In genomic region chr3:62374375-62374876, GRCh38 we compare ENCODE assay signal across 12 cellular contexts. TPM values are rescaled to one million over a fixed set of nuclear protein-coding genes. Genes with fewer than 3 reads are reported as not detected.
DNase-seq lines count a peak whose midpoint lies in the region; ATAC-seq and TF ChIP-seq lines count a peak whose summit lies in the region.
"Had no signal": no experiment of that assay in that cellular context is flagged by ENCODE, and none has a peak within 500 bp of the region (broad histone marks: within the 10 kb centered on the region; RNA-seq: fewer than 3 reads in every experiment).

No MANE protein-coding gene starts in this region.

- no peak overlapping the region for H3K27ac Mint-ChIP-seq in neural crest cell (ENCODE audit: unreplicated experiment)
- no peak overlapping the region for H3K27ac Mint-ChIP-seq in Calu3 (ENCODE audit: unreplicated experiment)
- H3K27ac Mint-ChIP-seq: activated CD8-positive, alpha-beta T cell treated with anti-CD3 and anti-CD28 coated beads for 36 hours had no signal

- no peaks in the 10 kb centered on the region; the same call in 1 of the 2 replicates for H3K9me3 ChIP-seq in BE2C
- H3K9me3 ChIP-seq in esophagus squamous epithelium: no peaks in the 10 kb centered on the region
- H3K9me3 ChIP-seq: SJSA1 had no signal

- no peak for TF ChIP-seq CTCF in BE2C (IDR thresholded peaks at IDR 0.05; ENCODE audit: low read depth, low read length)
- no peak for TF ChIP-seq CTCF in esophagus squamous epithelium (IDR thresholded peaks at IDR 0.05)
- TF ChIP-seq CTCF in neural crest cell (conservative IDR thresholded peaks at IDR 0.05): no peak
- no peak for TF ChIP-seq CTCF in Calu3 (IDR thresholded peaks at IDR 0.05; ENCODE audit: unreplicated experiment)

- H3K4me3 Mint-ChIP-seq in neural crest cell (peak overlapping the region; percentile 39), Calu3 (ENCODE audit: low read depth, unreplicated experiment) (no peak overlapping the region)
- H3K4me3 Mint-ChIP-seq: activated CD8-positive, alpha-beta T cell treated with anti-CD3 and anti-CD28 coated beads for 36 hours had no signal

- 2 to 13% methylated on average over 21 of the region's 22 CpGs for WGBS in esophagus squamous epithelium, 2 donors

- no peaks in the 10 kb centered on the region for H3K9me3 Mint-ChIP-seq in neural crest cell
- H3K9me3 Mint-ChIP-seq in Calu3 (ENCODE audit: low read depth, unreplicated experiment): no peaks in the 10 kb centered on the region
- H3K9me3 Mint-ChIP-seq: activated CD8-positive, alpha-beta T cell treated with anti-CD3 and anti-CD28 coated beads for 36 hours had no signal

- H3K36me3 ChIP-seq in BE2C (no peaks in the 10 kb centered on the region), esophagus squamous epithelium (no peaks in the 10 kb centered on the region)
- H3K36me3 ChIP-seq: SJSA1 had no signal

- TF ChIP-seq POLR2A in esophagus squamous epithelium (IDR thresholded peaks at IDR 0.05): no peak

- CTCF ChIA-PET in Calu3 (lab: Charles Lee): interaction anchor here (0.6 kb wide), 1 partner anchor 992 kb away, joined by 3 read pairs; no protein-coding TSS in a partner anchor

- H3K27me3 Mint-ChIP-seq in neural crest cell (ENCODE audit: low read depth) (peaks cover 100% of the 10 kb centered on the region), Calu3 (ENCODE audit: unreplicated experiment) (peaks cover 51% of the 10 kb centered on the region)

- H3K4me3 ChIP-seq in BE2C (ENCODE audit: low read depth, low read length) (peak overlapping the region; percentile 21), esophagus squamous epithelium (peak overlapping the region in 3 of 4 donors; percentile 11 to 50 (median 24))
- H3K4me3 ChIP-seq: SJSA1 had no signal

- no peak overlapping the region for H3K27ac ChIP-seq in esophagus squamous epithelium
- H3K27ac ChIP-seq: SJSA1 had no signal

- H3K36me3 Mint-ChIP-seq in neural crest cell (ENCODE audit: low read depth): no peaks in the 10 kb centered on the region
- no peaks in the 10 kb centered on the region for H3K36me3 Mint-ChIP-seq in Calu3 (ENCODE audit: insufficient read depth, unreplicated experiment)

- intact Hi-C loops in esophagus squamous epithelium (cut with DNase I): no loop called here
- intact Hi-C loops in Calu3 (cut with micrococcal nuclease; ENCODE audit: unreplicated experiment): no loop called here

- H3K4me1 Mint-ChIP-seq in neural crest cell (peaks cover 33% of the 10 kb centered on the region), Calu3 (ENCODE audit: low read depth, unreplicated experiment) (no peaks in the 10 kb centered on the region)

- ATAC-seq in HG03108 (IDR thresholded peaks at IDR 0.05; ENCODE audit: unreplicated experiment) (no peak), GM18858 (IDR thresholded peaks at IDR 0.05; ENCODE audit: unreplicated experiment) (no peak)
- ATAC-seq: activated CD8-positive, alpha-beta T cell treated with anti-CD3 and anti-CD28 coated beads for 36 hours; HepG2 had no signal

- BruUV-seq in Calu3 (replicated peaks; lab: Mats Ljungman, UMichigan): no TSS peak

- H3K4me1 ChIP-seq in BE2C (no peaks in the 10 kb centered on the region), esophagus squamous epithelium (peaks cover 4 to 66% (median 14%) of the 10 kb centered on the region in 3 donors)
- H3K4me1 ChIP-seq: SJSA1 had no signal

- DNase-seq in BE2C (no peak), LHCN-M2 (ENCODE audit: low read depth) (peak; percentile 18), esophagus squamous epithelium (lab: John Stamatoyannopoulos, UW) (no peak), neural crest cell (ENCODE audit: low read depth, low spot score) (no peak), Calu3 (no peak), NCI-H345 treated with DMSO at 0.1 percent for 48 hours (lab: John Stamatoyannopoulos, UW; ENCODE audit: unreplicated experiment) (no peak)
- DNase-seq: activated CD8-positive, alpha-beta T cell treated with anti-CD3 and anti-CD28 coated beads for 36 hours; DMS79 treated with DMSO at 0.1 percent for 48 hours had no signal

- H3K27me3 ChIP-seq in BE2C (peaks cover 81% of the 10 kb centered on the region), esophagus squamous epithelium (peaks cover 26 to 100% (median 54%) of the 10 kb centered on the region in 4 donors)

RNA-seq across cellular contexts. Expression of gene FEZF2, which starts 1.1 kb away (rescaled TPM):
- not detected for polyA plus RNA-seq in BE2C (2012; ENCODE audit: insufficient read depth, insufficient read length, low read depth)
- total RNA-seq in LHCN-M2 (2014; rRNA removed) (not detected in 2 replicates), esophagus squamous epithelium (not detected), neural crest cell (0.18 and 0.28 TPM in 2 replicates), Calu3 (2022) (not detected in 2 replicates)
- not detected for polyA plus RNA-seq in LHCN-M2 (2012)
- total RNA-seq: activated CD8-positive, alpha-beta T cell treated with anti-CD3 and anti-CD28 coated beads for 36 hours; HepG2; SJSA1 had no signal
- polyA plus RNA-seq: HepG2 had no signal
